Comparison of ENCODE assay signal across 21 cellular contexts in the genomic region with DNA sequence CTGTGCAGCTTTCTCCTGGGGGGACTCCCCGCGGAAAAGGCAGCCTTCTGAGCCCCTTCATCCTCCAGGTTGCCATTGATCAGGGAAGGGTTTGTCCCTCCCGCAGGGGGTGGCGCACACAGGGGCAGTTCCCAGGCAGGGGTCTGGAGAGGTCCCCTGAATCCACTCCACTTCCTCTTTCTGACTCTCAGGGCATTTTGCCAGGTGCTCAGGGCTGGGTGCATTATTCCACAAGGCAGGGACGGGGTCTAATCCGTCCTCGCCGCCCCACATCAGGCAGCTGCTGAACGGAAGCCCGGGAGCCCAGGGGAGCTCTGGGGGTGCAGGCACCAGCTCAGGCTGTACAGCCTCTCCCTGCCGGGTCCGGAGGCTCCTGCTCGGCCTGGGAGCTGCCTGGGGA.
"Had no signal": no experiment of that assay in that cellular context is flagged by ENCODE, and none has a peak within 500 bp of the region (broad histone marks: within the 10 kb centered on the region; RNA-seq: fewer than 3 reads in every experiment).

No MANE protein-coding gene starts in this region.

- H3K4me3 ChIP-seq: breast epithelium, lower lobe of right lung, sigmoid colon, upper lobe of left lung, vagina had no signal

- H3K27me3 ChIP-seq: neutrophil, upper lobe of left lung, vagina had no signal

- H3K36me3 ChIP-seq: breast epithelium, lower lobe of right lung, neutrophil, sigmoid colon, upper lobe of left lung, vagina had no signal

- DNase-seq: activated B cell treated with CpG ODN at 0.5 μM for 24 hours; activated CD4-positive, alpha-beta T cell treated with anti-CD3 and anti-CD28 coated beads, Interleukin-2, amount 50 U/mL, for 1 hour; activated CD8-positive, alpha-beta memory T cell treated with anti-CD3 and anti-CD28 coated beads, Interleukin-2, amount 10 ng/mL, durations not matched to agents 7 days and 5 days; activated CD8-positive, alpha-beta T cell treated with anti-CD3 and anti-CD28 coated beads, Interleukin-2, amount 10 ng/mL, durations not matched to agents 7 days and 5 days; activated naive CD8-positive, alpha-beta T cell treated with anti-CD3 and anti-CD28 coated beads, Interleukin-2, amount 50 U/mL, for 24 hours; activated T-cell treated with anti-CD3 and anti-CD28 coated beads, Interleukin-2, amount 50 U/mL, for 48 hours; amygdala; central memory CD4-positive, alpha-beta T cell; endodermal cell; foreskin fibroblast; lower lobe of right lung; mesendoderm; sigmoid colon; small intestine; stimulated activated CD4-positive, alpha-beta T cell treated with anti-CD3 and anti-CD28 coated beads, Interleukin-4, amount 100 ng/mL, for 24 hours; substantia nigra; T-helper 2 cell; upper lobe of left lung had no signal

- H3K27ac ChIP-seq: breast epithelium, lower lobe of right lung, neutrophil, sigmoid colon, upper lobe of left lung, vagina had no signal
